Comparison of ENCODE assay signal across 13 cellular contexts in genomic region chr3:45604066-45604465, GRCh38.
"Had no signal": no experiment of that assay in that cellular context is flagged by ENCODE, and none has a peak within 500 bp of the region (broad histone marks: within the 10 kb centered on the region; RNA-seq: fewer than 3 reads in every experiment).

No MANE protein-coding gene starts in this region.

- H3K4me3 ChIP-seq: prostate gland had no signal

- H3K9me3 ChIP-seq: prostate gland had no signal

- H3K36me3 ChIP-seq: prostate gland had no signal

- ATAC-seq: activated T-cell treated with anti-CD3 and anti-CD28 coated beads, Interleukin-2, amount 50 U/mL, for 72 hours; naive thymus-derived CD8-positive, alpha-beta T cell had no signal

- DNase-seq: activated CD4-positive, alpha-beta memory T cell treated with anti-CD3 and anti-CD28 coated beads for 36 hours; activated CD4-positive, CD25-positive, alpha-beta regulatory T cell treated with anti-CD3 and anti-CD28 coated beads, Interleukin-2, amount 50 U/mL, for 72 hours; activated T-cell treated with anti-CD3 and anti-CD28 coated beads, Interleukin-2, amount 50 U/mL, for 72 hours; central memory CD4-positive, alpha-beta T cell; cortex of kidney; effector CD8-positive, alpha-beta T cell; hippocampal formation; kidney glomerular epithelial cell; naive thymus-derived CD8-positive, alpha-beta T cell; stimulated activated CD4-positive, alpha-beta T cell treated with anti-CD3 and anti-CD28 coated beads, Interleukin-4, amount 100 ng/mL, for 4 hours; T-helper 9 cell; trophoblast cell had no signal
